Comparison of ENCODE assay signal across 20 cellular contexts in the genomic region with DNA sequence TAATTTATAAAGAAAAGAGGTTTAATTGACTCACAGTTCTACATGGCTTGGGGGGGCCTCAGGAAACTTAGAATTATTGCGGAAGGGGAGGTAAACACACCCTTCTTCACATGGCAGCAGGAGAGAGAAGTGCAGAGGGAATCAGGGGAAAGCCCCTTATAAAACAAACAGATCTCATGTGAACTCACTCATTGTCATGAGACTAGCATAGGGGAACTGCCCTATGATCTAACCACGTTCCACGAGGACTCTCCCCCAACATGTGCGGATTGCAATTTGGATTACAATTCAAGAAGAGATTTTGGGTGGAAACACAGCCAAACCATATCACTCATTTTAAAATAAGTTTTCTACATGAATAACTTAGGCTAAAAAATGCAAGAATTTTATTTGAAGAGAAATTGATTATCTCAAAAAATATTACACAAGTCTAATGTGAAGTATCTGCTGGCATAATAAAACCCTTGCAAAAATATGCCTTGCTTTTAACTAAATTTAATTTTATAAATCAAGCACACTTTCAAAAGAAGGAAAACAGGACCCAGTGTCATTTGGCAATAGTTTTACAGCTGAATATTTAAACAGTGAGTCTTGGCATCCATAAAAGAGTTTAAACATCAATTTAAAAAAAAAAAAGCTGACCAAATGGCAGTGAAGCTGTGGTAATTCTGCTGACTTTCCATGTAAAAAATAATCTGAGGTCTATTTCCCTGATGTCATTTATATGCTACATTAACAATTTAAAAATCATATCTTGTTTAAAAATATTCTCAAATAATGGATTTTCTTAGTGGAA.
DNase-seq lines count a peak whose midpoint lies in the region; ATAC-seq, FAIRE-seq and TF ChIP-seq lines count a peak whose summit lies in the region.
"Had no signal": no experiment of that assay in that cellular context is flagged by ENCODE, and none has a peak within 500 bp of the region (broad histone marks: within the 10 kb centered on the region; RNA-seq: fewer than 3 reads in every experiment).

No MANE protein-coding gene starts in this region.

- intact Hi-C loops in right lobe of liver (cut with DNase I) (no loop called here), vagina (cut with DNase I) (no loop called here), mammary epithelial cell (cut with micrococcal nuclease) (no loop called here)

- no peak overlapping the region for H3K9ac ChIP-seq in mammary epithelial cell (ENCODE audit: insufficient read depth, low read length)
- H3K9ac ChIP-seq: KMS-11 had no signal

- no TSS peak for BruUV-seq in mammary epithelial cell (replicated peaks; lab: Mats Ljungman, UMichigan)

- dilution Hi-C loops in mammary epithelial cell (cut with HindIII; ENCODE audit: low sequenced_read_pairs) = no loop called here

- peak; percentile 73 to 96 (median 92) for ATAC-seq in right lobe of liver

- TF ChIP-seq CTCF in right lobe of liver (IDR thresholded peaks at IDR 0.05) (no peak), vagina (IDR thresholded peaks at IDR 0.05) (no peak), mammary epithelial cell (conservative IDR thresholded peaks at IDR 0.05 in 1 of 2, IDR thresholded peaks at IDR 0.05 in 1 of 2; ENCODE audit: extremely low read depth in 1 of 2, insufficient read depth in 1 of 2, low read depth in 1 of 2, low read length in 2 of 2) (no peak), D721Med (IDR thresholded peaks at IDR 0.05; ENCODE audit: insufficient read depth, missing control alignments) (no peak)

- H3K9me3 ChIP-seq in right lobe of liver (peaks cover 0 to 2% (median 0%) of the 10 kb centered on the region in 4 donors), vagina (no peaks in the 10 kb centered on the region), mammary epithelial cell (replicated peaks; ENCODE audit: insufficient read depth, low read length) (no peaks in the 10 kb centered on the region), small intestine (ENCODE audit: control insufficient read depth, low read depth) (no peaks in the 10 kb centered on the region)
- H3K9me3 ChIP-seq: SJCRH30 had no signal

- FAIRE-seq in endometrium (lab: Jason Lieb, UNC) = peak; percentile 73
- FAIRE-seq in D721Med (lab: Jason Lieb, UNC) = no peak
- FAIRE-seq in small intestine (lab: Jason Lieb, UNC) = no peak
- FAIRE-seq: GM12892 had no signal

- no peaks in the 10 kb centered on the region for H3K79me2 ChIP-seq in mammary epithelial cell (ENCODE audit: insufficient read depth, low read length)

- no peak overlapping the region for H3K4me2 ChIP-seq in mammary epithelial cell (ENCODE audit: insufficient read depth, low read depth, low read length)
- H3K4me2 ChIP-seq: KMS-11, PC-9 had no signal

- WGBS in right lobe of liver (ENCODE audit: insufficient coverage, low coverage, low lambda C conversion rate, missing lambda C conversion rate) = 39% methylated on average over 4 of the region's 4 CpGs
- WGBS in mammary epithelial cell (ENCODE audit: low coverage, missing lambda C conversion rate) = 94% methylated on average over 4 of the region's 4 CpGs
- 74 to 90% (median 84%) methylated on average over 4 of the region's 4 CpGs for WGBS in small intestine, 3 donors

- DNase-seq in GM03348 (ENCODE audit: low spot score) (peak; percentile 11), right lobe of liver (no peak), vagina (ENCODE audit: extremely low spot score in 2 of 2) (no peak), mammary epithelial cell (no peak), D721Med (ENCODE audit: insufficient read length, low spot score) (no peak), small intestine (no peak)
- DNase-seq: BE2C; CD8-positive, alpha-beta memory T cell; DMS79 treated with DMSO at 0.1 percent for 48 hours; GOT3; NCI-H1436 treated with DMSO at 0.1 percent for 48 hours; NCI-H2029 treated with DMSO at 0.1 percent for 48 hours; NCI-H2171 treated with DMSO at 0.1 percent for 48 hours; NCI-H510A; NCI-H82; PC-9; SJCRH30 had no signal

- H3K27me3 ChIP-seq in right lobe of liver (no peaks in the 10 kb centered on the region), vagina (no peaks in the 10 kb centered on the region), mammary epithelial cell (ENCODE audit: insufficient read depth, low read length) (no peaks in the 10 kb centered on the region), small intestine (ENCODE audit: control insufficient read depth in 2 of 2, insufficient read depth in 2 of 2, low read length in 2 of 2) (no peaks in the 10 kb centered on the region)
- H3K27me3 ChIP-seq: BE2C, SJCRH30 had no signal

- H4K20me1 ChIP-seq in mammary epithelial cell (ENCODE audit: insufficient read depth, low read length) = no peaks in the 10 kb centered on the region

- H2AFZ ChIP-seq in mammary epithelial cell (ENCODE audit: low read depth, low read length) = no peak overlapping the region
- H2AFZ ChIP-seq: PC-9 had no signal

- H3K36me3 ChIP-seq in right lobe of liver = no peaks in the 10 kb centered on the region
- no peaks in the 10 kb centered on the region for H3K36me3 ChIP-seq in vagina
- H3K36me3 ChIP-seq in mammary epithelial cell (ENCODE audit: insufficient read depth, low read length) = no peaks in the 10 kb centered on the region
- no peaks in the 10 kb centered on the region for H3K36me3 ChIP-seq in small intestine (ENCODE audit: control insufficient read depth in 2 of 2, insufficient read depth in 2 of 2, low read length in 2 of 2)
- H3K36me3 ChIP-seq: BE2C, SJCRH30 had no signal

- H3K27ac ChIP-seq in right lobe of liver = peak overlapping the region in 1 of 3 donors; percentile 58
- H3K27ac ChIP-seq in vagina = peak overlapping the region; percentile 56
- no peak overlapping the region for H3K27ac ChIP-seq in mammary epithelial cell (ENCODE audit: insufficient read depth, low read depth, low read length)
- H3K27ac ChIP-seq in small intestine (ENCODE audit: low read depth in 1 of 2, low read length in 1 of 2) = no peak overlapping the region
- H3K27ac ChIP-seq: KMS-11, PC-9, SJCRH30 had no signal

- in situ Hi-C loops in mammary epithelial cell (cut with MboI; ENCODE audit: low sequenced_read_pairs in 2 of 2) = no loop called here

- no peak for TF ChIP-seq POLR2A in right lobe of liver (IDR thresholded peaks at IDR 0.05)
- TF ChIP-seq POLR2A in vagina (IDR thresholded peaks at IDR 0.05) = no peak

- H3K4me1 ChIP-seq in right lobe of liver (peaks cover 0 to 4% (median 0%) of the 10 kb centered on the region in 4 donors), vagina (no peaks in the 10 kb centered on the region), mammary epithelial cell (ENCODE audit: insufficient read depth, low read length) (no peaks in the 10 kb centered on the region), small intestine (ENCODE audit: control insufficient read depth in 2 of 2, insufficient read depth in 1 of 2, low read depth in 1 of 2, low read length in 1 of 2) (no peaks in the 10 kb centered on the region)
- H3K4me1 ChIP-seq: BE2C, SJCRH30 had no signal

- H3K4me3 ChIP-seq in right lobe of liver (no peak overlapping the region), vagina (no peak overlapping the region), mammary epithelial cell (replicated peaks in 1 of 3; ENCODE audit: insufficient read depth in 1 of 3, low read depth in 2 of 3, low read length in 3 of 3) (no peak overlapping the region), small intestine (ENCODE audit: low read depth in 1 of 2, low read length in 2 of 2) (no peak overlapping the region)
- H3K4me3 ChIP-seq: PC-9, SJCRH30 had no signal

- CTCF ChIA-PET in mammary epithelial cell (lab: Charles Lee; ENCODE audit: low non-redundant PET) = no interaction called here
